1 cellular context compared by ENCODE assay signal in the genomic region with DNA sequence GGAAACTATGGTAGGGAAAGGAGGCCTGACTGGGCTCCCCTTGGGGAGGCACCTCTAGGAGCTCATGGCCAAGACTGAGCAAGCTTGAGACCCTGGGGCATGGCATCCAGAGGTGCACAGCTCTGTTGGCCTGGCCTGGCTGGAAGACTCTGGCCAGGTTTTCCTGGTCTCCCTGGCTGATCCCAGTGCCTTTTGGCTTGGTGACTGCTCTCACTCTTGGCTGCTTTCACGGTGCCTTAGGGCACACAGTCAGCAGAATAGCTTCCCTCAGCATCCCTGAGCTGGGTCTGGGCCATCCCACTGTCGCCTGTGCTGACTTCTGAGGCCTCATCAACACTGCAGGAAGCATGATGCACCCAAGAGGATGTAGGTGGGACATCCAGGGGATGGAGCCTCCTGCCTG.
TF ChIP-seq lines count a peak whose summit lies in the region.

No MANE protein-coding gene starts in this region.

TF ChIP-seq in A549, 52 proteins besides CTCF, POLR2A, EP300 and RAD21:
- peak; percentile 1 for TF ChIP-seq MAFK (IDR thresholded peaks at IDR 0.05; ENCODE audit: partially characterized antibody)
- TF ChIP-seq PHF8 (IDR thresholded peaks at IDR 0.05; ENCODE audit: borderline replicate concordance, low read depth) = no peak
